1 cellular context compared by ENCODE assay signal in genomic region chr14:62632771-62633170, GRCh38.
TF ChIP-seq lines count a peak whose summit lies in the region.

No MANE protein-coding gene starts in this region.

TF ChIP-seq in HepG2, 621 proteins besides CTCF, POLR2A, EP300 and RAD21 (continued from another document):
- peak; percentile 67; the same call in 1 of the 2 replicates for TF ChIP-seq ZBTB40 (IDR thresholded peaks at IDR 0.05)
- no peak for TF ChIP-seq ZBTB40 (CRISPR knock-in tag; IDR thresholded peaks at IDR 0.05)
- TF ChIP-seq AGO1 (IDR thresholded peaks at IDR 0.05; ENCODE audit: low read depth, low read length, poor library complexity, severe bottlenecking), result no peak
- TF ChIP-seq ZBTB42 (CRISPR knock-in tag; IDR thresholded peaks at IDR 0.05), result no peak
